Comparison of ENCODE assay signal across 1 cellular context in the genomic region with DNA sequence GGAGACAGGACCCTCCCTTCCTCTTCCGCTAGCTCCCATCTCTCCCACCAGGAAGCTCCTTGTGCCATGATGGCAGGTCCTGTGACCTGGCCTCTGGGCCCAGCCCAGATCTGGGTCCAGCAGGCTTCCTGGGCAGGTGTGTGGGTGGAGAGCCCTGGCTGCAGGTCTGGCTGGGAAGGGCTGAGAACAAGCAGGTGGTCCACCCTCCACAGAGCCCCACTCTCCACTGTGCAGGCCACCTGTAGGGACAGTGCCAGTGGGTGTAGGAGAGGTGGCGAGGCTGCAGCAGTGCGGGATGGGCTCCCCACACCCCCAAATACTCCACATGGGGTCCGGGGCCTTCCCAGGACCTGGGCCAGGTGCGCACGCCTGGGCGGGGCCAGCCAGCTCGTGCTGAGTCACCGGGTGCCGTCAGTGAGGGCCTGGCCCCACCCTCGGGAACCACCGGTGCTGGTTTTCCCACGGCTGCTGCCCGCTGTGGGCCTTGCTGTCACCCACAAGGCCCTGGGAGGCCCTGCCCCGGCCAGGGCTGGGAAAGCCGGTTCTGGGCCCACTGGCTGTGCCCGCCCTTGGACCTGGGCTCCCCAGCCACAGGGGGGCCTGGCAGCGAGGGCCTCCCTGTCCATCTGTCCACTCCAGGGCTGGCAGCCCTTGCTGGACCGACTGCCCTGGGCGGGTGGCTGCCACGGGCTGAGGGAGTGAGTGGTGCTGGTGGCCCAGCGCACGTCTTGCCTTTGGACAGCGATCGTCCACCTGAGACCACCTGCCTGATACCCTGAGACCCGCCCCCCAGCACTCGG.
TF ChIP-seq lines count a peak whose summit lies in the region.

No MANE protein-coding gene starts in this region.

TF ChIP-seq in H1, 55 proteins besides CTCF, POLR2A, EP300 and RAD21 (continued from another document):
- TF ChIP-seq CTBP2 (IDR thresholded peaks at IDR 0.05; ENCODE audit: borderline replicate concordance, insufficient read depth, insufficient read length, low read length) = no peak
- no peak for TF ChIP-seq CREB1 (IDR thresholded peaks at IDR 0.05)
- TF ChIP-seq YY1 (IDR thresholded peaks at IDR 0.05; ENCODE audit: low read depth, low read length) = no peak
- TF ChIP-seq, protein P1, sequence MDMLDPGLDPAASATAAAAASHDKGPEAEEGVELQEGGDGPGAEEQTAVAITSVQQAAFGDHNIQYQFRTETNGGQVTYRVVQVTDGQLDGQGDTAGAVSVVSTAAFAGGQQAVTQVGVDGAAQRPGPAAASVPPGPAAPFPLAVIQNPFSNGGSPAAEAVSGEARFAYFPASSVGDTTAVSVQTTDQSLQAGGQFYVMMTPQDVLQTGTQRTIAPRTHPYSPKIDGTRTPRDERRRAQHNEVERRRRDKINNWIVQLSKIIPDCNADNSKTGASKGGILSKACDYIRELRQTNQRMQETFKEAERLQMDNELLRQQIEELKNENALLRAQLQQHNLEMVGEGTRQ (IDR thresholded peaks at IDR 0.05; ENCODE audit: low read length) = no peak
- TF ChIP-seq, protein P2, sequence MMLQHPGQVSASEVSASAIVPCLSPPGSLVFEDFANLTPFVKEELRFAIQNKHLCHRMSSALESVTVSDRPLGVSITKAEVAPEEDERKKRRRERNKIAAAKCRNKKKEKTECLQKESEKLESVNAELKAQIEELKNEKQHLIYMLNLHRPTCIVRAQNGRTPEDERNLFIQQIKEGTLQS (IDR thresholded peaks at IDR 0.05; ENCODE audit: insufficient read depth, low read depth, low read length) = no peak
- TF ChIP-seq ZNF274 (IDR thresholded peaks at IDR 0.05; ENCODE audit: borderline replicate concordance, extremely low read depth, low read length) = no peak
- no peak for TF ChIP-seq SUZ12 (IDR thresholded peaks at IDR 0.05; ENCODE audit: low read length)
- TF ChIP-seq SP4 (IDR thresholded peaks at IDR 0.05; ENCODE audit: low read length) = no peak
- TF ChIP-seq JUN (IDR thresholded peaks at IDR 0.05; ENCODE audit: low read depth, low read length) = no peak
- no peak for TF ChIP-seq POU5F1 (IDR thresholded peaks at IDR 0.05; ENCODE audit: low read depth, low read length)
TF ChIP-seq in H1: peak in this region for 0.
